ENCODE assay signal across 14 cellular contexts in genomic region chr2:75667884-75668283, GRCh38. TPM values are rescaled to one million over a fixed set of nuclear protein-coding genes. Genes with fewer than 3 reads are reported as not detected.
DNase-seq lines count a peak whose midpoint lies in the region; ATAC-seq and TF ChIP-seq lines count a peak whose summit lies in the region.
"Had no signal": no experiment of that assay in that cellular context is flagged by ENCODE, and none has a peak within 500 bp of the region (broad histone marks: within the 10 kb centered on the region; RNA-seq: fewer than 3 reads in every experiment).

No MANE protein-coding gene starts in this region.

- no peaks in the 10 kb centered on the region for H3K27me3 Mint-ChIP-seq in Calu3 (ENCODE audit: unreplicated experiment)

- H2AK5ac ChIP-seq in trophoblast cell (ENCODE audit: low read length): no peak overlapping the region

- H3K9me3 Mint-ChIP-seq in Calu3 (ENCODE audit: low read depth, unreplicated experiment): no peaks in the 10 kb centered on the region

- no peaks in the 10 kb centered on the region for H3K36me3 ChIP-seq in kidney epithelial cell (ENCODE audit: control insufficient read depth, insufficient read depth, low read length)
- peaks cover 2 to 3% of the 10 kb centered on the region in 2 experiments for H3K36me3 ChIP-seq in trophoblast cell (ENCODE audit: control insufficient read depth in 1 of 2, insufficient read depth in 2 of 2, low read length in 2 of 2)

- H3K9ac ChIP-seq in trophoblast cell (ENCODE audit: low read length): no peak overlapping the region

- in situ Hi-C loops in astrocyte of the spinal cord (cut with HindIII; ENCODE audit: low sequenced_read_pairs): no loop called here

- H3K18ac ChIP-seq in trophoblast cell (ENCODE audit: low read length): no peak overlapping the region

- H3K27me3 ChIP-seq in kidney epithelial cell (ENCODE audit: control insufficient read depth, insufficient read depth, low read length): no peaks in the 10 kb centered on the region
- no peaks in the 10 kb centered on the region for H3K27me3 ChIP-seq in trophoblast cell (ENCODE audit: insufficient read depth, low read length)

- no peaks in the 10 kb centered on the region for H3K79me2 ChIP-seq in trophoblast cell (ENCODE audit: control insufficient read depth, insufficient read depth, low read length, poor library complexity)

- peak overlapping the region; percentile 37 for H3K4me3 Mint-ChIP-seq in Calu3 (ENCODE audit: low read depth, unreplicated experiment)

- H4K91ac ChIP-seq in trophoblast cell (ENCODE audit: low read depth, low read length): no peak overlapping the region

- WGBS in trophoblast cell (ENCODE audit: extremely low coverage, insufficient coverage, insufficient read length): no CpG with 5 or more reads among the region's 2 CpGs

- no peak overlapping the region for H4K12ac ChIP-seq in trophoblast cell (ENCODE audit: low read depth, low read length)

- peak overlapping the region; percentile 71 for H3K27ac ChIP-seq in trophoblast cell (ENCODE audit: low read depth, low read length)
- H3K27ac ChIP-seq: A549 had no signal

- peaks cover 3% of the 10 kb centered on the region for H3K79me1 ChIP-seq in trophoblast cell (ENCODE audit: low read length)

- no peaks in the 10 kb centered on the region for H3K9me3 ChIP-seq in trophoblast cell (ENCODE audit: insufficient read depth, low read depth, low read length)
- H3K9me3 ChIP-seq: A549 had no signal

- H3K36me3 Mint-ChIP-seq in Calu3 (ENCODE audit: insufficient read depth, unreplicated experiment): peaks cover 21% of the 10 kb centered on the region

- H4K8ac ChIP-seq in trophoblast cell (ENCODE audit: low read depth, low read length): no peak overlapping the region

- ATAC-seq in GM18907 (IDR thresholded peaks at IDR 0.05; ENCODE audit: unreplicated experiment): no peak
- ATAC-seq: A549, PC-3 had no signal

- intact Hi-C loops in Calu3 (cut with micrococcal nuclease; ENCODE audit: unreplicated experiment): no loop called here

- H3K4me1 Mint-ChIP-seq in Calu3 (ENCODE audit: low read depth, unreplicated experiment): peaks cover 22% of the 10 kb centered on the region

- no TSS peak for BruUV-seq in Calu3 (replicated peaks; lab: Mats Ljungman, UMichigan)

- no peak overlapping the region for H2AFZ ChIP-seq in trophoblast cell (ENCODE audit: insufficient read depth, low read length, poor library complexity)

- DNase-seq in Calu3 (no peak), astrocyte of the spinal cord (ENCODE audit: low read depth, low spot score) (peak; percentile 5), kidney epithelial cell (ENCODE audit: low read depth) (peak; percentile 58), trophoblast cell (no peak), HuH-7 (ENCODE audit: low spot score) (no peak), NCI-H2171 treated with DMSO at 0.1 percent for 48 hours (lab: John Stamatoyannopoulos, UW) (no peak)
- no peak for DNase-seq in activated naive CD4-positive, alpha-beta T cell treated with anti-CD3 and anti-CD28 coated beads, Interleukin-2, amount 50 U/mL, for 16 hours
- DNase-seq: Karpas-422, NCI-H187 treated with DMSO at 0.1 percent for 48 hours, NCI-H446 treated with DMSO at 0.1 percent for 48 hours, NCI-H748 treated with DMSO at 0.1 percent for 48 hours, PC-3 had no signal

- H2BK5ac ChIP-seq in trophoblast cell (ENCODE audit: low read depth, low read length, poor library complexity): no peak overlapping the region

- no peak overlapping the region for H3K23ac ChIP-seq in trophoblast cell (ENCODE audit: low read length)

- no peak overlapping the region for H2BK120ac ChIP-seq in trophoblast cell (ENCODE audit: insufficient read depth, low read length, poor library complexity)

- CTCF ChIA-PET in Calu3 (lab: Charles Lee): interaction anchor here (1.1 to 1.7 kb wide), 2 partner anchors 27 to 43 kb away, joined by 3 to 10 read pairs; partner anchors contain the start of gene GCFC2

- no peak overlapping the region for H3K4me2 ChIP-seq in trophoblast cell (ENCODE audit: low read length)
- H3K4me2 ChIP-seq: A549 had no signal

- H3K4me3 ChIP-seq in astrocyte of the spinal cord (ENCODE audit: low read depth, low read length) (no peak overlapping the region), kidney epithelial cell (ENCODE audit: low read depth, low read length) (no peak overlapping the region), trophoblast cell (ENCODE audit: low read depth, low read length) (no peak overlapping the region)
- H3K4me3 ChIP-seq: A549 had no signal

- H3K14ac ChIP-seq in trophoblast cell (ENCODE audit: low read length): no peak overlapping the region

- H3K4ac ChIP-seq in trophoblast cell (ENCODE audit: low read depth, low read length): no peak overlapping the region

- peak overlapping the region; percentile 56 for H3K27ac Mint-ChIP-seq in Calu3 (ENCODE audit: unreplicated experiment)

- H3K4me1 ChIP-seq in trophoblast cell (ENCODE audit: control insufficient read depth in 1 of 2, insufficient read depth in 2 of 2, low read length in 2 of 2): no peaks in the 10 kb centered on the region

- no peak overlapping the region for H2BK12ac ChIP-seq in trophoblast cell (ENCODE audit: low read length)

- TF ChIP-seq CTCF in Calu3 (IDR thresholded peaks at IDR 0.05; ENCODE audit: unreplicated experiment) (no peak), astrocyte of the spinal cord (IDR thresholded peaks at IDR 0.05; ENCODE audit: low read depth, low read length) (no peak), kidney epithelial cell (IDR thresholded peaks at IDR 0.05; ENCODE audit: insufficient read depth, low read length, poor library complexity, severe bottlenecking) (no peak)

RNA-seq across cellular contexts. Expression of gene MRPL19, which starts 21.3 kb away (rescaled TPM):
- 51.0 and 53.3 TPM in 2 replicates for total RNA-seq in Calu3 (2022)
- total RNA-seq in kidney epithelial cell: 56.8 and 64.2 TPM in 2 replicates
- polyA plus RNA-seq in trophoblast cell (2013): 28.0 and 30.2 TPM in 2 replicates

RNA-seq across cellular contexts. Expression of gene GCFC2, which starts 42.8 kb away (rescaled TPM):
- total RNA-seq in Calu3 (2022) (18.2 and 25.6 TPM in 2 replicates), kidney epithelial cell (19.2 and 19.8 TPM in 2 replicates)
- 9.6 and 10.0 TPM in 2 replicates for polyA plus RNA-seq in trophoblast cell (2013)

Comparison
In these comparisons a context has a peak if more than half of its experiments do, and no peak if none do; other contexts are left out.
1. DNase-seq: peak in astrocyte of the spinal cord (single experiment) and kidney epithelial cell (single experiment); none in Calu3 (single experiment), trophoblast cell (0 of 2), activated naive CD4-positive, alpha-beta T cell treated with anti-CD3 and anti-CD28 coated beads, Interleukin-2, amount 50 U/mL, for 16 hours (single experiment), HuH-7 (single experiment) and NCI-H2171 treated with DMSO at 0.1 percent for 48 hours (single experiment).